In genomic region chr1:112716133-112716720, GRCh38 we compare ENCODE assay signal across 8 cellular contexts. TPM values are rescaled to one million over a fixed set of nuclear protein-coding genes. Genes with fewer than 3 reads are reported as not detected.
DNase-seq lines count a peak whose midpoint lies in the region; ATAC-seq and TF ChIP-seq lines count a peak whose summit lies in the region.

No MANE protein-coding gene starts in this region.

- H3K36me3 ChIP-seq in CD8-positive, alpha-beta memory T cell (ENCODE audit: insufficient read depth, low read length), result no peaks in the 10 kb centered on the region
- H3K36me3 ChIP-seq in cardiac muscle cell, result no peaks in the 10 kb centered on the region
- no peaks in the 10 kb centered on the region for H3K36me3 ChIP-seq in ovary
- no peaks in the 10 kb centered on the region for H3K36me3 ChIP-seq in thymus (ENCODE audit: control insufficient read depth, insufficient read depth)

- peak overlapping the region; percentile 83 to 97 (median 92) for H3K27ac Mint-ChIP-seq in CD8-positive, alpha-beta memory T cell
- no peak overlapping the region for H3K27ac Mint-ChIP-seq in activated naive CD8-positive, alpha-beta T cell treated with anti-CD3 and anti-CD28 coated beads for 36 hours

- H3K27me3 Mint-ChIP-seq in CD8-positive, alpha-beta memory T cell, result peaks cover 9 to 14% of the 10 kb centered on the region in 2 donors
- H3K27me3 Mint-ChIP-seq in activated naive CD8-positive, alpha-beta T cell treated with anti-CD3 and anti-CD28 coated beads for 36 hours, result peaks cover 45% of the 10 kb centered on the region

- no peaks in the 10 kb centered on the region for H3K9me3 ChIP-seq in CD8-positive, alpha-beta memory T cell (ENCODE audit: low read length)
- H3K9me3 ChIP-seq in cardiac muscle cell (ENCODE audit: low read depth) (no peaks in the 10 kb centered on the region), ovary (no peaks in the 10 kb centered on the region), thymus (ENCODE audit: control insufficient read depth) (no peaks in the 10 kb centered on the region)

- peak overlapping the region; percentile 85 to 96 (median 92) for H3K4me3 Mint-ChIP-seq in CD8-positive, alpha-beta memory T cell
- peak overlapping the region; percentile 83 for H3K4me3 Mint-ChIP-seq in activated naive CD8-positive, alpha-beta T cell treated with anti-CD3 and anti-CD28 coated beads for 36 hours

- H3K4me3 ChIP-seq in CD8-positive, alpha-beta memory T cell (ENCODE audit: low read length), result peak overlapping the region; percentile 87
- H3K4me3 ChIP-seq in cardiac muscle cell, result peak overlapping the region; percentile 44
- peak overlapping the region; percentile 72 for H3K4me3 ChIP-seq in ovary
- peak overlapping the region; percentile 0 for H3K4me3 ChIP-seq in thymus (ENCODE audit: low read length)

- POLR2A ChIA-PET in CD8-positive, alpha-beta memory T cell (lab: Charles Lee), result interaction anchor here (0.5 to 2.4 kb wide), 5 partner anchors 9 to 357 kb away, joined by 3 to 14 read pairs (median 12); partner anchors contain the start of genes LRIG2 and MOV10

- peak overlapping the region; percentile 54 for H3K27ac ChIP-seq in CD8-positive, alpha-beta memory T cell (ENCODE audit: low read depth, low read length)
- H3K27ac ChIP-seq in cardiac muscle cell (no peak overlapping the region), ovary (peak overlapping the region; percentile 11 to 51), thymus (ENCODE audit: low read depth) (no peak overlapping the region)

- no peak for TF ChIP-seq EP300 in ovary (IDR thresholded peaks at IDR 0.05)

- H3K4me1 ChIP-seq in CD8-positive, alpha-beta memory T cell (ENCODE audit: insufficient read depth, low read length), result peaks cover 20% of the 10 kb centered on the region
- H3K4me1 ChIP-seq in cardiac muscle cell (ENCODE audit: low read depth) (no peaks in the 10 kb centered on the region), ovary (ENCODE audit: insufficient read depth) (peaks cover 4% of the 10 kb centered on the region), thymus (ENCODE audit: control insufficient read depth, insufficient read depth, low read length) (peaks cover 9% of the 10 kb centered on the region)

- H3K4me1 Mint-ChIP-seq in CD8-positive, alpha-beta memory T cell, result peaks cover 18 to 27% (median 21%) of the 10 kb centered on the region in 3 donors
- H3K4me1 Mint-ChIP-seq in activated naive CD8-positive, alpha-beta T cell treated with anti-CD3 and anti-CD28 coated beads for 36 hours, result peaks cover 21% of the 10 kb centered on the region

- TF ChIP-seq POLR2A in ovary (IDR thresholded peaks at IDR 0.05), result no peak

- TF ChIP-seq CTCF in cardiac muscle cell (IDR thresholded peaks at IDR 0.05; ENCODE audit: low read depth, low read length), result peak; percentile 93
- TF ChIP-seq CTCF in ovary (IDR thresholded peaks at IDR 0.05), result peak; percentile 91 to 94 (median 91)

- peak; percentile 32 for ATAC-seq in GM21529 (IDR thresholded peaks at IDR 0.05; ENCODE audit: unreplicated experiment)

- H3K27me3 ChIP-seq in CD8-positive, alpha-beta memory T cell (ENCODE audit: insufficient read depth, low read length, poor library complexity, severe bottlenecking), result peaks cover 13% of the 10 kb centered on the region
- peaks cover 11% of the 10 kb centered on the region for H3K27me3 ChIP-seq in cardiac muscle cell
- no peaks in the 10 kb centered on the region for H3K27me3 ChIP-seq in ovary
- peaks cover 32% of the 10 kb centered on the region for H3K27me3 ChIP-seq in thymus (ENCODE audit: control insufficient read depth, insufficient read depth)

- peaks cover 0 to 2% (median 2%) of the 10 kb centered on the region in 3 donors for H3K36me3 Mint-ChIP-seq in CD8-positive, alpha-beta memory T cell
- H3K36me3 Mint-ChIP-seq in activated naive CD8-positive, alpha-beta T cell treated with anti-CD3 and anti-CD28 coated beads for 36 hours, result no peaks in the 10 kb centered on the region

- no peaks in the 10 kb centered on the region for H3K9me3 Mint-ChIP-seq in CD8-positive, alpha-beta memory T cell
- no peaks in the 10 kb centered on the region for H3K9me3 Mint-ChIP-seq in activated naive CD8-positive, alpha-beta T cell treated with anti-CD3 and anti-CD28 coated beads for 36 hours

- DNase-seq in CD8-positive, alpha-beta memory T cell, result peak; percentile 68 to 85 (median 76)
- DNase-seq in NCI-H1092 (lab: John Stamatoyannopoulos, UW) (peak; percentile 85), SKM-1 (lab: John Stamatoyannopoulos, UW; ENCODE audit: unreplicated experiment) (peak; percentile 54), cardiac muscle cell (ENCODE audit: low read depth in 1 of 2, low spot score in 1 of 2) (peak; percentile 93 to 95), ovary (peak; percentile 85 to 92 (median 91))
- peak; percentile 74 for DNase-seq in activated naive CD8-positive, alpha-beta T cell treated with anti-CD3 and anti-CD28 coated beads for 36 hours

- CTCF ChIA-PET in CD8-positive, alpha-beta memory T cell (lab: Charles Lee), result interaction anchor here (0.8 to 4.3 kb wide), 26 partner anchors 9 to 965 kb away, joined by 3 to 40 read pairs (median 5); partner anchors contain the start of genes CAPZA1, LRIG2, MOV10 and RHOC

- intact Hi-C loops in ovary (cut with DNase I), result loop anchor here (2.0 to 10.0 kb wide), 10 partner anchors 86 to 679 kb away; partner anchors contain the start of genes SLC16A1 (in 2 of the 4), LRIG2 (in 1 of the 4) and MAGI3 (in 1 of the 4)

- 17 to 18% (median 18%) methylated on average over 13 of the region's 13 CpGs for WGBS in ovary, 3 donors
- WGBS in thymus, result 17% methylated on average over 13 of the region's 13 CpGs

RNA-seq across cellular contexts. Expression of gene PPM1J, which starts 1.1 kb away (rescaled TPM):
- total RNA-seq in CD8-positive, alpha-beta memory T cell, result under 1 TPM in 1 of 2 experiments, not detected in 1; 0.33 TPM
- polyA plus RNA-seq in CD8-positive, alpha-beta memory T cell, result not detected
- under 1 TPM; 0.80 to 0.94 TPM for total RNA-seq in activated naive CD8-positive, alpha-beta T cell treated with anti-CD3 and anti-CD28 coated beads for 36 hours
- 13.2 and 21.9 TPM in 2 replicates for total RNA-seq in cardiac muscle cell
- polyA plus RNA-seq in cardiac muscle cell, result 20.1 and 28.6 TPM in 2 replicates
- total RNA-seq in ovary, result 1 to 10 TPM; 1.4 to 6.3 (median 2.9) TPM
- polyA plus RNA-seq in ovary, result 1 to 10 TPM in 1 of 2 donors, under 1 TPM in 1; 0.78 to 1.3 TPM
- 8.4 TPM for polyA plus RNA-seq in thymus

RNA-seq across cellular contexts. Expression of gene RHOC, which starts 9.3 kb away (rescaled TPM):
- 10 to 100 TPM; 20.3 to 23.0 TPM for total RNA-seq in CD8-positive, alpha-beta memory T cell
- 53.2 TPM for polyA plus RNA-seq in CD8-positive, alpha-beta memory T cell
- 10 to 100 TPM; 23.8 to 26.2 TPM for total RNA-seq in activated naive CD8-positive, alpha-beta T cell treated with anti-CD3 and anti-CD28 coated beads for 36 hours
- total RNA-seq in cardiac muscle cell, result 257 and 311 TPM in 2 replicates
- polyA plus RNA-seq in cardiac muscle cell, result 265 and 358 TPM in 2 replicates
- 100 to 1,000 TPM; 177 to 276 (median 208) TPM for total RNA-seq in ovary
- polyA plus RNA-seq in ovary, result 100 to 1,000 TPM; 249 to 308 TPM
- polyA plus RNA-seq in thymus, result 227 TPM

RNA-seq across cellular contexts. Expression of gene MOV10, which starts 41.8 kb away (rescaled TPM):
- 10 to 100 TPM; 29.9 to 31.0 TPM for total RNA-seq in CD8-positive, alpha-beta memory T cell
- polyA plus RNA-seq in CD8-positive, alpha-beta memory T cell, result 33.7 TPM
- 10 to 100 TPM; 66.1 to 66.4 TPM for total RNA-seq in activated naive CD8-positive, alpha-beta T cell treated with anti-CD3 and anti-CD28 coated beads for 36 hours
- total RNA-seq in cardiac muscle cell (78.2 and 96.2 TPM in 2 replicates), ovary (10 to 100 TPM; 31.7 to 66.3 (median 53.5) TPM)
- polyA plus RNA-seq in cardiac muscle cell (62.0 and 86.0 TPM in 2 replicates), ovary (10 to 100 TPM; 35.0 to 35.6 TPM), thymus (62.9 TPM)

Comparison
In these comparisons a context has a peak if more than half of its experiments do, and no peak if none do; other contexts are left out.
1. H3K27ac ChIP-seq: peak in CD8-positive, alpha-beta memory T cell (single experiment) and ovary (2 of 2); none in cardiac muscle cell (single experiment) and thymus (single experiment).
2. H3K4me3 ChIP-seq: peak in every context shown above with its lines; median percentile 87 in CD8-positive, alpha-beta memory T cell; 72 in ovary; 44 in cardiac muscle cell; 0 in thymus.
3. Peak in every context shown above with its lines, with median percentiles within 50 percentile points of each other: DNase-seq.